In the genomic region with DNA sequence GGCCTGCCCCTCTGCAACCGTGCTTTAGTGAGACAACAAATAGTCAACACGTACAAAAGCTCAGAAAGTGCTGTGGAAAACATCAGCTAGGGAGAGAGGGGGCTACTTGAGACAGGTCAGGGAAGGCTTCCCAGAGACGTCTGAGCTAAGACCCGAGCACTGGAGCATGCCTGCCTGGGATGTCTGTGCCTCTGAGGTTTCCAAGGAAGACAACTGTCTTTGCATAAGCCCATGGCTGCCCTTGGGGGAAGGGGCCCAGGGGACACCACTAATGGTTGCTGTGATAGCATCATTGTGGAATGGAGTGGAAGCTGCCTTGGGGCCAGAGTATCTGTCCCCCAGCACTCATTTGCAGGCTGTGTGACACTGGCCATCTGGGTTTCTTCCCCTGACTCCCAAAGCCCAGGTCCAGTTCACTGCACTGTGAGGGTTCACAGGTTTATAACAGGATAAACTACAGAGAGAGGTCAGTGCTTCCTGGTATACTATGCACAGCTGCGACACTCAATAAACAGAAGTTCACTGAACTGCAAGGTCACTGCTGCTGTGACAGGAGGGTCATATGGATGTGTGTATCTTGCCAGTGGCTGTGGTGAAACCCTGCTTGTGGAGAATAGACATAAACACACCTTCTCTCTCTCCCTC, we compare ENCODE assay signal across 11 cellular contexts. TPM values are rescaled to one million over a fixed set of nuclear protein-coding genes. Genes with fewer than 3 reads are reported as not detected.
DNase-seq lines count a peak whose midpoint lies in the region; ATAC-seq and TF ChIP-seq lines count a peak whose summit lies in the region.
"Had no signal": no experiment of that assay in that cellular context is flagged by ENCODE, and none has a peak within 500 bp of the region (broad histone marks: within the 10 kb centered on the region; RNA-seq: fewer than 3 reads in every experiment).

No MANE protein-coding gene starts in this region.

- H3K27ac ChIP-seq in OCI-LY7 (ENCODE audit: low read depth, low read length, poor library complexity, severe bottlenecking): no peak overlapping the region
- peak overlapping the region in 14 of 59 donors; percentile 5 to 96 (median 92) for H3K27ac ChIP-seq in dorsolateral prefrontal cortex
- H3K27ac ChIP-seq in gastroesophageal sphincter: no peak overlapping the region

- TF ChIP-seq POLR2A in gastroesophageal sphincter (IDR thresholded peaks at IDR 0.05): no peak

- H3K4me2 ChIP-seq in OCI-LY7 (ENCODE audit: low read length): peak overlapping the region; percentile 96

- POLR2A ChIA-PET in OCI-LY7 (lab: Charles Lee): no interaction called here

- H3K9me2 ChIP-seq in OCI-LY7 (ENCODE audit: insufficient read depth, low read length): no peaks in the 10 kb centered on the region

- no TSS peak for BruUV-seq in OCI-LY7 (replicated peaks; lab: Mats Ljungman, UMichigan)

- CTCF ChIA-PET in OCI-LY7 (lab: Charles Lee; ENCODE audit: unreplicated experiment): no interaction called here

- no peak for DNase-seq in T-helper 2 cell treated with Interferon-gamma antibody and Interleukin-4, amounts not matched to agents 5 μg/mL and 100 μg/mL, for 36 hours (ENCODE audit: low spot score)
- DNase-seq in T-helper 2 cell: no peak
- DNase-seq in OCI-LY7 (ENCODE audit: low spot score): peak; percentile 31
- no peak for DNase-seq in dorsolateral prefrontal cortex
- peak; percentile 42 for DNase-seq in retina
- no peak for DNase-seq in NCI-H446 treated with DMSO at 0.1 percent for 48 hours (lab: John Stamatoyannopoulos, UW)
- DNase-seq in NCI-H2196 treated with DMSO at 0.1 percent for 48 hours (lab: John Stamatoyannopoulos, UW; ENCODE audit: unreplicated experiment): no peak
- DNase-seq: activated CD4-positive, alpha-beta T cell treated with anti-CD3 and anti-CD28 coated beads, Interleukin-2, amount 50 U/mL, for 1 hour; hippocampal formation; NCI-H2171 had no signal

- TF ChIP-seq EP300 in gastroesophageal sphincter (IDR thresholded peaks at IDR 0.05): no peak

- WGBS in gastroesophageal sphincter (ENCODE audit: low coverage in 1 of 2), 2 donors: 40 to 73% methylated on average over 3 to 5 of the region's 5 CpGs

- ATAC-seq in gastroesophageal sphincter: no peak

- H3K9me3 ChIP-seq in OCI-LY7 (ENCODE audit: low read length): no peaks in the 10 kb centered on the region
- no peaks in the 10 kb centered on the region for H3K9me3 ChIP-seq in gastroesophageal sphincter

- H3K36me3 ChIP-seq in OCI-LY7 (ENCODE audit: insufficient read depth, low read length) (no peaks in the 10 kb centered on the region), gastroesophageal sphincter (no peaks in the 10 kb centered on the region)

- no peak overlapping the region for H2AFZ ChIP-seq in OCI-LY7 (ENCODE audit: low read length)

- no peaks in the 10 kb centered on the region for H3K9me3 Mint-ChIP-seq in T-helper 2 cell treated with Interferon-gamma antibody and Interleukin-4, amounts not matched to agents 5 μg/mL and 100 μg/mL, for 36 hours

- peak overlapping the region; percentile 78 for H3K27ac Mint-ChIP-seq in T-helper 2 cell treated with Interferon-gamma antibody and Interleukin-4, amounts not matched to agents 5 μg/mL and 100 μg/mL, for 36 hours

- peaks cover 8% of the 10 kb centered on the region for H4K20me1 ChIP-seq in OCI-LY7 (ENCODE audit: insufficient read depth, low read length)

- TF ChIP-seq CTCF in OCI-LY7 (conservative IDR thresholded peaks at IDR 0.05; ENCODE audit: low read length) (no peak), dorsolateral prefrontal cortex (IDR thresholded peaks at IDR 0.05 in 54 of 56, conservative IDR thresholded peaks at IDR 0.05 in 2 of 56; ENCODE audit: low read depth in 1 of 56, partially characterized antibody in 56 of 56) (no peak), gastroesophageal sphincter (IDR thresholded peaks at IDR 0.05) (no peak)

- H3K4me3 ChIP-seq in OCI-LY7 (ENCODE audit: low read depth, low read length, poor library complexity, severe bottlenecking) (peak overlapping the region; percentile 91), dorsolateral prefrontal cortex (peak overlapping the region in 39 of 59 donors; percentile 68 to 99 (median 94)), gastroesophageal sphincter (no peak overlapping the region)

- intact Hi-C loops in OCI-LY7 (cut with micrococcal nuclease; ENCODE audit: unreplicated experiment) (loop anchor here (5.0 kb wide), 1 partner anchor 98 kb away; no protein-coding TSS in a partner anchor), dorsolateral prefrontal cortex (cut with DNase I) (loop anchor here in 1 of 2 donors (1.0 to 10.0 kb wide), 4 partner anchors 12 to 1255 kb away; a partner anchor contains a TSS)

- H3K4me1 ChIP-seq in OCI-LY7 (ENCODE audit: insufficient read depth, low read length, poor library complexity, severe bottlenecking): peaks cover 35% of the 10 kb centered on the region
- H3K4me1 ChIP-seq in gastroesophageal sphincter: peaks cover 0 to 39% (median 12%) of the 10 kb centered on the region in 3 donors

- no peaks in the 10 kb centered on the region for H3K36me3 Mint-ChIP-seq in T-helper 2 cell treated with Interferon-gamma antibody and Interleukin-4, amounts not matched to agents 5 μg/mL and 100 μg/mL, for 36 hours (ENCODE audit: low read depth)

- peaks cover 31% of the 10 kb centered on the region for H3K79me2 ChIP-seq in OCI-LY7 (ENCODE audit: insufficient read depth, low read depth, low read length)

- no peaks in the 10 kb centered on the region for H3K27me3 ChIP-seq in dorsolateral prefrontal cortex
- no peaks in the 10 kb centered on the region for H3K27me3 ChIP-seq in gastroesophageal sphincter

- H3K4me1 Mint-ChIP-seq in T-helper 2 cell treated with Interferon-gamma antibody and Interleukin-4, amounts not matched to agents 5 μg/mL and 100 μg/mL, for 36 hours (ENCODE audit: low read depth): peaks cover 28% of the 10 kb centered on the region

- no peaks in the 10 kb centered on the region for H3K27me3 Mint-ChIP-seq in T-helper 2 cell treated with Interferon-gamma antibody and Interleukin-4, amounts not matched to agents 5 μg/mL and 100 μg/mL, for 36 hours (ENCODE audit: low read depth)

- peak overlapping the region; percentile 90 for H3K4me3 Mint-ChIP-seq in T-helper 2 cell treated with Interferon-gamma antibody and Interleukin-4, amounts not matched to agents 5 μg/mL and 100 μg/mL, for 36 hours

RNA-seq across cellular contexts. Expression of a gene that starts 1.5 kb away (rescaled TPM):
- 18.4 and 23.4 TPM in 2 replicates for total RNA-seq in OCI-LY7 (2014; rRNA removed; shearing (Covaris generic))
- 40.3 and 42.1 TPM in 2 replicates for total RNA-seq in OCI-LY7 (2022)
- 10 to 100 TPM; 28.4 to 72.0 (median 52.6) TPM for total RNA-seq in dorsolateral prefrontal cortex
- 100 to 1,000 TPM in 1 of 4 donors, 10 to 100 TPM in 3; 42.6 to 101 (median 51.3) TPM for total RNA-seq in gastroesophageal sphincter

Comparison
In these comparisons a context has a peak if more than half of its experiments do, and no peak if none do; other contexts are left out.
1. DNase-seq: peak in OCI-LY7 (single experiment) and retina (single experiment); none in T-helper 2 cell treated with Interferon-gamma antibody and Interleukin-4, amounts not matched to agents 5 μg/mL and 100 μg/mL, for 36 hours (single experiment), T-helper 2 cell (0 of 5), dorsolateral prefrontal cortex (0 of 10), NCI-H446 treated with DMSO at 0.1 percent for 48 hours (single experiment) and NCI-H2196 treated with DMSO at 0.1 percent for 48 hours (single experiment).
2. H3K4me3 ChIP-seq: peak in OCI-LY7 (single experiment) and dorsolateral prefrontal cortex (39 of 59); none in gastroesophageal sphincter (0 of 2).